ENCODE assay signal across 7 cellular contexts in genomic region chr1:74610961-74611360, GRCh38.
"Had no signal": no experiment of that assay in that cellular context is flagged by ENCODE, and none has a peak within 500 bp of the region (broad histone marks: within the 10 kb centered on the region; RNA-seq: fewer than 3 reads in every experiment).

No MANE protein-coding gene starts in this region.

- FAIRE-seq: H1, H54, HTR-8/SVneo had no signal

- H3K4me1 Mint-ChIP-seq: GM23338, H9 had no signal

- H3K9me3 Mint-ChIP-seq: GM23338, H9 had no signal

- H2AFZ ChIP-seq: GM23338 had no signal

- H3K4me2 ChIP-seq: GM23338 had no signal

- H3K4me3 ChIP-seq: GM23338 had no signal

- H3K4me3 Mint-ChIP-seq: GM23338, H9 had no signal

- H3K27ac Mint-ChIP-seq: GM23338, H9 had no signal

- ATAC-seq: GM23338 had no signal

- DNase-seq: H9, HCEC 1CT, KBM-7 had no signal
